Comparison of ENCODE assay signal across 16 cellular contexts in genomic region chr2:158923641-158924040, GRCh38.
"Had no signal": no experiment of that assay in that cellular context is flagged by ENCODE, and none has a peak within 500 bp of the region (broad histone marks: within the 10 kb centered on the region; RNA-seq: fewer than 3 reads in every experiment).

No MANE protein-coding gene starts in this region.

- H3K9me3 ChIP-seq: psoas muscle, suprapubic skin, upper lobe of right lung had no signal

- H3K4me3 ChIP-seq: psoas muscle, right lobe of liver, spleen, suprapubic skin, upper lobe of right lung had no signal

- H3K27ac ChIP-seq: brain microvascular endothelial cell, psoas muscle, right lobe of liver, spleen, suprapubic skin, upper lobe of right lung had no signal

- H3K36me3 ChIP-seq: brain microvascular endothelial cell, right lobe of liver, spleen, suprapubic skin, upper lobe of right lung had no signal

- H3K4me1 ChIP-seq: psoas muscle, right lobe of liver, spleen, suprapubic skin, upper lobe of right lung had no signal

- H3K27me3 ChIP-seq: brain microvascular endothelial cell, right lobe of liver, spleen, suprapubic skin, upper lobe of right lung had no signal

- DNase-seq: activated naive CD4-positive, alpha-beta T cell treated with Interleukin-2 at 50 U/mL for 16 hours; activated T-cell treated with anti-CD3 and anti-CD28 coated beads for 4 hours; anterior cingulate cortex; brain microvascular endothelial cell; effector CD8-positive, alpha-beta T cell; hypothalamus; kidney glomerular epithelial cell; left ventricle myocardium superior; natural killer cell; psoas muscle; right lobe of liver; spleen; upper lobe of right lung had no signal

- ATAC-seq: activated CD4-positive, CD25-positive, alpha-beta regulatory T cell treated with anti-CD3 and anti-CD28 coated beads, Interleukin-2, amount 50 U/mL, for 24 hours; activated T-helper 17 cell treated with anti-CD3 and anti-CD28 coated beads, Interleukin-2, amount 50 U/mL, for 72 hours; left ventricle myocardium superior; natural killer cell; psoas muscle; right lobe of liver; upper lobe of right lung had no signal
